10 cellular contexts compared by ENCODE assay signal in genomic region chr19:41994521-41994971, GRCh38. TPM values are rescaled to one million over a fixed set of nuclear protein-coding genes. Genes with fewer than 3 reads are reported as not detected.
DNase-seq lines count a peak whose midpoint lies in the region; ATAC-seq, FAIRE-seq and TF ChIP-seq lines count a peak whose summit lies in the region.
"Had no signal": no experiment of that assay in that cellular context is flagged by ENCODE, and none has a peak within 500 bp of the region (broad histone marks: within the 10 kb centered on the region; RNA-seq: fewer than 3 reads in every experiment).

No MANE protein-coding gene starts in this region.

- H3K4me1 ChIP-seq in HUES64 (ENCODE audit: insufficient read depth, low read length), result peaks cover 11% of the 10 kb centered on the region
- H3K4me1 ChIP-seq in astrocyte (ENCODE audit: insufficient read depth, low read length), result no peaks in the 10 kb centered on the region
- no peaks in the 10 kb centered on the region for H3K4me1 ChIP-seq in trophoblast cell (ENCODE audit: control insufficient read depth in 1 of 2, insufficient read depth in 2 of 2, low read length in 2 of 2)
- H3K4me1 ChIP-seq: colonic mucosa had no signal

- no peak overlapping the region for H2BK12ac ChIP-seq in trophoblast cell (ENCODE audit: low read length)

- H4K12ac ChIP-seq in trophoblast cell (ENCODE audit: low read depth, low read length), result no peak overlapping the region

- H3K18ac ChIP-seq in trophoblast cell (ENCODE audit: low read length), result no peak overlapping the region

- H3K9me3 Mint-ChIP-seq in astrocyte (ENCODE audit: unreplicated experiment), result peaks cover 2% of the 10 kb centered on the region

- H3K4me3 Mint-ChIP-seq in astrocyte (ENCODE audit: unreplicated experiment), result no peak overlapping the region

- no peak overlapping the region for H2AK5ac ChIP-seq in trophoblast cell (ENCODE audit: low read length)

- no peak overlapping the region for H2BK5ac ChIP-seq in trophoblast cell (ENCODE audit: low read depth, low read length, poor library complexity)

- H3K4ac ChIP-seq in trophoblast cell (ENCODE audit: low read depth, low read length), result no peak overlapping the region

- H3K4me3 ChIP-seq in HUES64 (ENCODE audit: low read length) (peak overlapping the region; percentile 67), astrocyte (ENCODE audit: insufficient read depth, low read depth, low read length) (no peak overlapping the region), trophoblast cell (ENCODE audit: low read depth, low read length) (peak overlapping the region; percentile 10)

- H3K9me3 ChIP-seq in HUES64 (ENCODE audit: insufficient read depth, low read depth, low read length) (no peaks in the 10 kb centered on the region), astrocyte (ENCODE audit: insufficient read depth, low read depth, low read length) (no peaks in the 10 kb centered on the region), trophoblast cell (ENCODE audit: insufficient read depth, low read depth, low read length) (peaks cover 13% of the 10 kb centered on the region)
- H3K9me3 ChIP-seq: colonic mucosa had no signal

- no peak overlapping the region for H3K14ac ChIP-seq in trophoblast cell (ENCODE audit: low read length)

- H3K27me3 ChIP-seq in HUES64 (ENCODE audit: insufficient read depth, low read length) (peaks cover 70% of the 10 kb centered on the region), astrocyte (ENCODE audit: insufficient read depth, low read length) (peaks cover 37% of the 10 kb centered on the region), trophoblast cell (ENCODE audit: insufficient read depth, low read length) (peaks cover 35% of the 10 kb centered on the region)

- peaks cover 58% of the 10 kb centered on the region for H3K27me3 Mint-ChIP-seq in astrocyte (ENCODE audit: low read depth, unreplicated experiment)

- H2BK120ac ChIP-seq in trophoblast cell (ENCODE audit: insufficient read depth, low read length, poor library complexity), result no peak overlapping the region

- no peaks in the 10 kb centered on the region for H3K79me1 ChIP-seq in trophoblast cell (ENCODE audit: low read length)

- H3K9ac ChIP-seq in HUES64 (ENCODE audit: low read depth, low read length) (no peak overlapping the region), astrocyte (ENCODE audit: low read length) (no peak overlapping the region), trophoblast cell (ENCODE audit: low read length) (no peak overlapping the region)

- FAIRE-seq in astrocyte (lab: Jason Lieb, UNC), result no peak

- H3K27ac ChIP-seq in HUES64 (ENCODE audit: low read depth, low read length), result no peak overlapping the region
- no peak overlapping the region for H3K27ac ChIP-seq in astrocyte (ENCODE audit: low read depth, low read length)
- no peak overlapping the region for H3K27ac ChIP-seq in trophoblast cell (ENCODE audit: low read depth, low read length)
- H3K27ac ChIP-seq: colonic mucosa had no signal

- H3K79me2 ChIP-seq in astrocyte (ENCODE audit: insufficient read depth, low read length) (no peaks in the 10 kb centered on the region), trophoblast cell (ENCODE audit: control insufficient read depth, insufficient read depth, low read length, poor library complexity) (no peaks in the 10 kb centered on the region)

- DNase-seq in NCI-H2171 treated with DMSO at 0.1 percent for 48 hours (lab: John Stamatoyannopoulos, UW) (peak; percentile 56), NCI-H2171 (lab: John Stamatoyannopoulos, UW) (no peak), astrocyte (ENCODE audit: low read depth) (no peak), trophoblast cell (no peak), amniotic stem cell (lab: John Stamatoyannopoulos, UW) (no peak), activated gamma-delta T cell (lab: John Stamatoyannopoulos, UW) (no peak)
- DNase-seq: kidney glomerular epithelial cell had no signal

- peaks cover 8% of the 10 kb centered on the region for H3K4me1 Mint-ChIP-seq in astrocyte (ENCODE audit: low read depth, unreplicated experiment)

- no peak overlapping the region for H3K27ac Mint-ChIP-seq in astrocyte (ENCODE audit: unreplicated experiment)

- peaks cover 14% of the 10 kb centered on the region for H4K20me1 ChIP-seq in astrocyte (ENCODE audit: insufficient read depth, low read length)

- ATAC-seq in HG03175 (IDR thresholded peaks at IDR 0.05; ENCODE audit: unreplicated experiment), result no peak

- H3K36me3 ChIP-seq in HUES64 (ENCODE audit: insufficient read depth, low read length) (no peaks in the 10 kb centered on the region), astrocyte (ENCODE audit: insufficient read depth, low read length) (no peaks in the 10 kb centered on the region), trophoblast cell (ENCODE audit: control insufficient read depth in 1 of 2, insufficient read depth in 2 of 2, low read length in 2 of 2) (no peaks in the 10 kb centered on the region)
- H3K36me3 ChIP-seq: colonic mucosa had no signal

- H2AFZ ChIP-seq in astrocyte (ENCODE audit: low read depth, low read length), result no peak overlapping the region
- H2AFZ ChIP-seq in trophoblast cell (ENCODE audit: insufficient read depth, low read length, poor library complexity), result no peak overlapping the region

- 29% methylated on average over 13 of the region's 13 CpGs for WGBS in HUES64
- WGBS in trophoblast cell (ENCODE audit: extremely low coverage, insufficient coverage, insufficient read length), result no CpG with 5 or more reads among the region's 13 CpGs

- no peak overlapping the region for H3K23ac ChIP-seq in trophoblast cell (ENCODE audit: low read length)

- H3K4me2 ChIP-seq in astrocyte (ENCODE audit: low read length), result peak overlapping the region; percentile 75
- no peak overlapping the region for H3K4me2 ChIP-seq in trophoblast cell (ENCODE audit: low read length)

- H3K36me3 Mint-ChIP-seq in astrocyte (ENCODE audit: low read depth, unreplicated experiment), result peaks cover under 1% of the 10 kb centered on the region

- TF ChIP-seq CTCF in astrocyte (IDR thresholded peaks at IDR 0.05; ENCODE audit: insufficient read depth, low read depth, low read length), result no peak

- no peak overlapping the region for H4K91ac ChIP-seq in trophoblast cell (ENCODE audit: low read depth, low read length)

- H4K8ac ChIP-seq in trophoblast cell (ENCODE audit: low read depth, low read length), result no peak overlapping the region

RNA-seq across cellular contexts. Expression of gene ATP1A3, which starts 0.5 kb away (rescaled TPM):
- polyA plus RNA-seq in HUES64 (2013, experiment 1 of 2), result 12.3 TPM
- polyA plus RNA-seq in HUES64 (2013, experiment 2 of 2), result 12.9 TPM
- total RNA-seq in astrocyte, result 3.4 and 3.9 TPM in 2 replicates
- polyA plus RNA-seq in trophoblast cell (2013), result 0.11 and 0.12 TPM in 2 replicates

RNA-seq across cellular contexts. Expression of gene RABAC1, which starts 35.4 kb away (rescaled TPM):
- polyA plus RNA-seq in HUES64 (2013, experiment 1 of 2), result 65.1 TPM
- polyA plus RNA-seq in HUES64 (2013, experiment 2 of 2), result 69.9 TPM
- total RNA-seq in astrocyte, result 257 and 278 TPM in 2 replicates
- polyA plus RNA-seq in trophoblast cell (2013), result 169 and 176 TPM in 2 replicates
